17 cellular contexts compared by ENCODE assay signal in genomic region chr2:54430649-54431048, GRCh38. TPM values are rescaled to one million over a fixed set of nuclear protein-coding genes. Genes with fewer than 3 reads are reported as not detected.
DNase-seq lines count a peak whose midpoint lies in the region; ATAC-seq and TF ChIP-seq lines count a peak whose summit lies in the region.
"Had no signal": no experiment of that assay in that cellular context is flagged by ENCODE, and none has a peak within 500 bp of the region (broad histone marks: within the 10 kb centered on the region; RNA-seq: fewer than 3 reads in every experiment).

No MANE protein-coding gene starts in this region.

- TF ChIP-seq POLR2A in breast epithelium (IDR thresholded peaks at IDR 0.05) (no peak), sigmoid colon (IDR thresholded peaks at IDR 0.05) (no peak)

- TF ChIP-seq EP300 in sigmoid colon (IDR thresholded peaks at IDR 0.05) = no peak

- BruUV-seq in MCF 10A (replicated peaks; lab: Mats Ljungman, UMichigan) = no TSS peak

- WGBS in right cardiac atrium = 48% methylated on average over 5 of the region's 5 CpGs
- WGBS in sigmoid colon, 2 donors = 78 to 83% methylated on average over 5 of the region's 5 CpGs
- 80 to 92% methylated on average over 5 of the region's 5 CpGs for WGBS in aorta, 2 donors

- no peak overlapping the region for H3K27ac Mint-ChIP-seq in MCF 10A (ENCODE audit: low read depth, unreplicated experiment)
- H3K27ac Mint-ChIP-seq: activated CD8-positive, alpha-beta memory T cell treated with anti-CD3 and anti-CD28 coated beads, Interleukin-2, amount 10 ng/mL, durations not matched to agents 7 days and 5 days; nephron progenitor cell had no signal

- H3K4me1 Mint-ChIP-seq in MCF 10A (ENCODE audit: insufficient read depth, unreplicated experiment) = no peaks in the 10 kb centered on the region

- no peaks in the 10 kb centered on the region for H3K9me3 ChIP-seq in breast epithelium
- H3K9me3 ChIP-seq in right cardiac atrium (ENCODE audit: control insufficient read depth, low read length) = no peaks in the 10 kb centered on the region
- H3K9me3 ChIP-seq in sigmoid colon = no peaks in the 10 kb centered on the region
- H3K9me3 ChIP-seq in aorta (ENCODE audit: control insufficient read depth, low read length) = no peaks in the 10 kb centered on the region
- H3K9me3 ChIP-seq: BE2C had no signal

- H3K4me3 Mint-ChIP-seq in MCF 10A (ENCODE audit: unreplicated experiment) = no peak overlapping the region
- H3K4me3 Mint-ChIP-seq: activated CD8-positive, alpha-beta memory T cell treated with anti-CD3 and anti-CD28 coated beads, Interleukin-2, amount 10 ng/mL, durations not matched to agents 7 days and 5 days; nephron progenitor cell had no signal

- H3K27me3 Mint-ChIP-seq in MCF 10A (ENCODE audit: insufficient read depth, unreplicated experiment) = no peaks in the 10 kb centered on the region
- H3K27me3 Mint-ChIP-seq: activated CD8-positive, alpha-beta memory T cell treated with anti-CD3 and anti-CD28 coated beads, Interleukin-2, amount 10 ng/mL, durations not matched to agents 7 days and 5 days had no signal

- no peaks in the 10 kb centered on the region for H3K36me3 Mint-ChIP-seq in MCF 10A (ENCODE audit: insufficient read depth, unreplicated experiment)
- H3K36me3 Mint-ChIP-seq: activated CD8-positive, alpha-beta memory T cell treated with anti-CD3 and anti-CD28 coated beads, Interleukin-2, amount 10 ng/mL, durations not matched to agents 7 days and 5 days had no signal

- intact Hi-C loops in breast epithelium (cut with DNase I; ENCODE audit: low total_unique reads) = no loop called here
- intact Hi-C loops in MCF 10A (cut with micrococcal nuclease) = no loop called here
- intact Hi-C loops in right cardiac atrium (cut with DNase I) = no loop called here
- intact Hi-C loops in sigmoid colon (cut with DNase I) = no loop called here
- intact Hi-C loops in aorta (cut with DNase I) = no loop called here

- peak; percentile 79 to 85 for ATAC-seq in right cardiac atrium
- ATAC-seq in aorta (ENCODE audit: low FRiP score) = peak; percentile 37
- ATAC-seq in HG02981 (IDR thresholded peaks at IDR 0.05; ENCODE audit: unreplicated experiment) = no peak
- ATAC-seq: activated CD8-positive, alpha-beta memory T cell treated with anti-CD3 and anti-CD28 coated beads, Interleukin-2, amount 10 ng/mL, durations not matched to agents 7 days and 5 days; foreskin keratinocyte had no signal

- H3K27ac ChIP-seq in breast epithelium (peak overlapping the region; percentile 43 to 72), right cardiac atrium (ENCODE audit: low read length) (peak overlapping the region; percentile 95), sigmoid colon (peak overlapping the region; percentile 29 to 68 (median 48)), aorta (ENCODE audit: low read depth in 1 of 2, low read length in 2 of 2) (no peak overlapping the region)
- H3K27ac ChIP-seq: 22Rv1, foreskin keratinocyte had no signal

- POLR2A ChIA-PET in MCF 10A (lab: Yijun Ruan, JAX) = no interaction called here

- H3K27me3 ChIP-seq in breast epithelium = no peaks in the 10 kb centered on the region
- H3K27me3 ChIP-seq in right cardiac atrium (ENCODE audit: control insufficient read depth, insufficient read depth) = no peaks in the 10 kb centered on the region
- H3K27me3 ChIP-seq in sigmoid colon = no peaks in the 10 kb centered on the region
- no peaks in the 10 kb centered on the region for H3K27me3 ChIP-seq in aorta (ENCODE audit: control insufficient read depth in 1 of 2, insufficient read depth in 2 of 2, low read length in 1 of 2)
- H3K27me3 ChIP-seq: BE2C, foreskin keratinocyte had no signal

- H3K4me3 ChIP-seq in breast epithelium (no peak overlapping the region), right cardiac atrium (ENCODE audit: low read length) (no peak overlapping the region), sigmoid colon (no peak overlapping the region), aorta (ENCODE audit: low read length in 2 of 2) (no peak overlapping the region)

- H3K9me3 Mint-ChIP-seq in MCF 10A (ENCODE audit: unreplicated experiment) = no peaks in the 10 kb centered on the region
- H3K9me3 Mint-ChIP-seq: nephron progenitor cell had no signal

- no peaks in the 10 kb centered on the region for H3K36me3 ChIP-seq in breast epithelium
- no peaks in the 10 kb centered on the region for H3K36me3 ChIP-seq in sigmoid colon
- no peaks in the 10 kb centered on the region for H3K36me3 ChIP-seq in aorta (ENCODE audit: control insufficient read depth in 1 of 2, insufficient read depth in 2 of 2, low read length in 1 of 2)
- H3K36me3 ChIP-seq: BE2C had no signal

- DNase-seq in breast epithelium (ENCODE audit: low spot score in 2 of 2) = no peak
- no peak for DNase-seq in MCF 10A (ENCODE audit: unreplicated experiment)
- DNase-seq in right cardiac atrium = peak in 2 of 3 donors; percentile 33 to 61
- no peak for DNase-seq in sigmoid colon
- no peak for DNase-seq in aorta
- DNase-seq in NCI-H82 (lab: John Stamatoyannopoulos, UW) = no peak
- DNase-seq in globus pallidus (ENCODE audit: low spot score) = no peak
- DNase-seq: activated CD8-positive, alpha-beta memory T cell treated with anti-CD3 and anti-CD28 coated beads, Interleukin-2, amount 10 ng/mL, durations not matched to agents 7 days and 5 days; BE2C; foreskin keratinocyte; Karpas-422; mammary epithelial cell; NCI-H1417 treated with DMSO at 0.1 percent for 48 hours; nephron progenitor cell; retina had no signal

- TF ChIP-seq CTCF in breast epithelium (IDR thresholded peaks at IDR 0.05) = no peak
- no peak for TF ChIP-seq CTCF in MCF 10A (IDR thresholded peaks at IDR 0.05; ENCODE audit: unreplicated experiment)
- TF ChIP-seq CTCF in sigmoid colon (IDR thresholded peaks at IDR 0.05) = no peak

- H3K4me1 ChIP-seq in breast epithelium = no peaks in the 10 kb centered on the region
- H3K4me1 ChIP-seq in right cardiac atrium (ENCODE audit: control insufficient read depth, insufficient read depth, low read length) = peaks cover 20% of the 10 kb centered on the region
- peaks cover 0 to 37% (median 25%) of the 10 kb centered on the region in 4 donors for H3K4me1 ChIP-seq in sigmoid colon
- no peaks in the 10 kb centered on the region for H3K4me1 ChIP-seq in aorta (ENCODE audit: control insufficient read depth in 1 of 2, insufficient read depth in 2 of 2, low read length in 2 of 2)
- H3K4me1 ChIP-seq: BE2C, foreskin keratinocyte had no signal

- CTCF ChIA-PET in MCF 10A (lab: Yijun Ruan, JAX) = no interaction called here

RNA-seq across cellular contexts. Expression of gene SPTBN1, which starts 25.5 kb away (rescaled TPM):
- total RNA-seq in breast epithelium (1,000 to 10,000 TPM in 1 of 3 donors, 100 to 1,000 TPM in 2; 223 to 1,216 (median 273) TPM), MCF 10A (2022) (148 and 171 TPM in 2 replicates), right cardiac atrium (100 to 1,000 TPM; 304 to 348 (median 336) TPM), sigmoid colon (100 to 1,000 TPM; 169 to 273 (median 259) TPM), aorta (100 to 1,000 TPM; 322 to 540 TPM)
- polyA plus RNA-seq in right cardiac atrium (141 TPM), sigmoid colon (100 to 1,000 TPM in 1 of 3 donors, 10 to 100 TPM in 2; 23.1 to 101 (median 36.6) TPM), aorta (100 to 1,000 TPM in 1 of 2 donors, 10 to 100 TPM in 1; 84.9 to 113 TPM)

Comparison
In these comparisons a context has a peak if more than half of its experiments do, and no peak if none do; other contexts are left out.
1. DNase-seq: peak in right cardiac atrium (2 of 3); none in breast epithelium (0 of 2), MCF 10A (single experiment), sigmoid colon (single experiment), aorta (0 of 2), NCI-H82 (single experiment) and globus pallidus (single experiment).
2. H3K27ac ChIP-seq: peak in breast epithelium (2 of 2), right cardiac atrium (single experiment) and sigmoid colon (4 of 4); none in aorta (0 of 2).